In the genomic region with DNA sequence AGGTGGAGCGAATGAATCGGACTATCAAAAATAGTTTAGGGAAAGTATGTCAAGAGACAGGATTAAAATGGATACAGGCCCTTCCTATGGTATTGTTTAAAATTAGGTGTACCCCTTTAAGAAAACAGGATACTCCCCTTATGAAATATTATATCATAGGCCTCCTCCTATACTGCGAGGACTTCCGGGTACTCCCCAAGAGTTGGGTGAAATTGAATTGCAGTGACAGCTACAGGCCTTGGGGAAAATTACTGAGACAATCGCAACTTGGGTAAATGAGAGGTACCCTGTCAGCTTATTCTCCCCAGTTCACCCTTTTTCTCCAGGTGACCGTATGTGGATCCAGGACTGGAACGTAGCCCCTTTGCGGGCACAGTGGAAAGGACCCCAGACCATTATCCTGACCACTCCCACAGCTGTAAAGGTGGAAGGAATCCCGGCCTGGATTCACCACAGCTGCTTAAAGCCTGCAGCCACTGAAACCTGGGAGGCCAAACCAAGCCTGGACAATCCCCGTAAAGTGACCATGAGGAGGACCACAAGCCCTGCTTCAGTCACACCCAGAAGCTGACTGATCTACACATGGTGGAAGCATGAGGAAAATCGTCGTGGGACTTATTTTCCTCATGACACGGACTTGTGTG, we compare ENCODE assay signal across 19 cellular contexts.
"Had no signal": no experiment of that assay in that cellular context is flagged by ENCODE, and none has a peak within 500 bp of the region (broad histone marks: within the 10 kb centered on the region; RNA-seq: fewer than 3 reads in every experiment).

No MANE protein-coding gene starts in this region.

- H3K27me3 ChIP-seq: neutrophil, sigmoid colon, testis, upper lobe of right lung had no signal

- H3K27ac Mint-ChIP-seq: activated naive CD8-positive, alpha-beta T cell treated with anti-CD3 and anti-CD28 coated beads, Interleukin-2, amount 10 ng/mL, durations not matched to agents 7 days and 5 days; activated T-helper 1 cell treated with anti-CD3 and anti-CD28 coated beads, Interleukin-12 subunit alpha, Interleukin-12 subunit beta, Interleukin-2, Interleukin-4 antibody, amounts not matched to agents 30 ng/mL and 10 ng/mL and 1 ng/mL, durations not matched to agents 14 hours and 24 hours and 36 hours; natural killer cell; stimulated activated memory B cell treated with anti-CD40 and anti-IgM and Interleukin-4, amounts not matched to agents 10 μg/mL and 1 μg/mL and 100 μg/mL, for 72 hours had no signal

- FAIRE-seq: endothelial cell of umbilical vein had no signal

- DNase-seq: activated CD4-positive, CD25-positive, alpha-beta regulatory T cell treated with anti-CD3 and anti-CD28 coated beads, Interleukin-2, amount 50 U/mL, for 72 hours; activated CD8-positive, alpha-beta memory T cell treated with anti-CD3 and anti-CD28 coated beads for 24 hours; activated naive CD4-positive, alpha-beta T cell; activated naive CD8-positive, alpha-beta T cell treated with anti-CD3 and anti-CD28 coated beads, Interleukin-2, amount 10 ng/mL, durations not matched to agents 7 days and 5 days; amygdala; dermis blood vessel endothelial cell; effector memory CD4-positive, alpha-beta T cell; left cardiac atrium; natural killer cell; sigmoid colon; stimulated activated CD4-positive, alpha-beta T cell treated with anti-CD3 and anti-CD28 coated beads, Interleukin-4, amount 100 ng/mL, for 24 hours; T-helper 2 cell; testis; upper lobe of right lung had no signal

- H3K27me3 Mint-ChIP-seq: activated naive CD8-positive, alpha-beta T cell treated with anti-CD3 and anti-CD28 coated beads, Interleukin-2, amount 10 ng/mL, durations not matched to agents 7 days and 5 days; stimulated activated memory B cell treated with anti-CD40 and anti-IgM and Interleukin-4, amounts not matched to agents 10 μg/mL and 1 μg/mL and 100 μg/mL, for 72 hours had no signal

- H3K4me1 ChIP-seq: sigmoid colon, testis, upper lobe of right lung had no signal

- H3K27ac ChIP-seq: neutrophil, sigmoid colon, testis, upper lobe of right lung, VCaP had no signal

- H3K4me1 Mint-ChIP-seq: activated naive CD8-positive, alpha-beta T cell treated with anti-CD3 and anti-CD28 coated beads, Interleukin-2, amount 10 ng/mL, durations not matched to agents 7 days and 5 days; natural killer cell; stimulated activated memory B cell treated with anti-CD40 and anti-IgM and Interleukin-4, amounts not matched to agents 10 μg/mL and 1 μg/mL and 100 μg/mL, for 72 hours had no signal

- H3K36me3 ChIP-seq: neutrophil, sigmoid colon, upper lobe of right lung had no signal

- H3K4me3 ChIP-seq: sigmoid colon, testis, upper lobe of right lung had no signal

- H3K4me3 Mint-ChIP-seq: activated naive CD8-positive, alpha-beta T cell treated with anti-CD3 and anti-CD28 coated beads, Interleukin-2, amount 10 ng/mL, durations not matched to agents 7 days and 5 days; activated T-helper 1 cell treated with anti-CD3 and anti-CD28 coated beads, Interleukin-12 subunit alpha, Interleukin-12 subunit beta, Interleukin-2, Interleukin-4 antibody, amounts not matched to agents 30 ng/mL and 10 ng/mL and 1 ng/mL, durations not matched to agents 14 hours and 24 hours and 36 hours; natural killer cell; stimulated activated memory B cell treated with anti-CD40 and anti-IgM and Interleukin-4, amounts not matched to agents 10 μg/mL and 1 μg/mL and 100 μg/mL, for 72 hours had no signal

- ATAC-seq: left cardiac atrium; natural killer cell; stimulated activated memory B cell treated with anti-CD40 and anti-IgM and Interleukin-4, amounts not matched to agents 10 μg/mL and 1 μg/mL and 100 μg/mL, for 72 hours had no signal

- H3K36me3 Mint-ChIP-seq: activated naive CD8-positive, alpha-beta T cell treated with anti-CD3 and anti-CD28 coated beads, Interleukin-2, amount 10 ng/mL, durations not matched to agents 7 days and 5 days; stimulated activated memory B cell treated with anti-CD40 and anti-IgM and Interleukin-4, amounts not matched to agents 10 μg/mL and 1 μg/mL and 100 μg/mL, for 72 hours had no signal

- H3K9me3 ChIP-seq: neutrophil, testis, upper lobe of right lung had no signal
